23 cellular contexts compared by ENCODE assay signal in genomic region chr2:205169453-205169852, GRCh38.
DNase-seq lines count a peak whose midpoint lies in the region; ATAC-seq and TF ChIP-seq lines count a peak whose summit lies in the region.
"Had no signal": no experiment of that assay in that cellular context is flagged by ENCODE, and none has a peak within 500 bp of the region (broad histone marks: within the 10 kb centered on the region; RNA-seq: fewer than 3 reads in every experiment).

No MANE protein-coding gene starts in this region.

- H3K36me3 ChIP-seq in BLaER1: no peaks in the 10 kb centered on the region
- H3K36me3 ChIP-seq: SJSA1 had no signal

- no peak for TF ChIP-seq CTCF in GM10266 (IDR thresholded peaks at IDR 0.05; ENCODE audit: control insufficient read depth, insufficient read depth, low read depth, missing control alignments)

- H3K4me1 ChIP-seq in BLaER1: peaks cover 8% of the 10 kb centered on the region
- H3K4me1 ChIP-seq: SJSA1 had no signal

- H3K9ac ChIP-seq in BLaER1: no peak overlapping the region

- no peak overlapping the region for H3K27ac ChIP-seq in BLaER1
- H3K27ac ChIP-seq: SJSA1 had no signal

- no peak for ATAC-seq in SK-N-SH treated with all-trans-retinoic acid at 6 μM for 48 hours
- ATAC-seq: CD8-positive, alpha-beta T cell; Right ventricle myocardium inferior had no signal

- H4K20me1 ChIP-seq in BLaER1: no peaks in the 10 kb centered on the region

- DNase-seq in A172 (ENCODE audit: low spot score): peak; percentile 12
- peak; percentile 36 for DNase-seq in dermis blood vessel endothelial cell
- peak; percentile 17 to 47 for DNase-seq in lung microvascular endothelial cell (ENCODE audit: low read depth in 2 of 2)
- no peak for DNase-seq in GM10266 (ENCODE audit: extremely low spot score)
- no peak for DNase-seq in NCI-H524 treated with DMSO at 0.1 percent for 48 hours (lab: John Stamatoyannopoulos, UW)
- DNase-seq in NCI-H510A treated with DMSO at 0.1 percent for 48 hours (lab: John Stamatoyannopoulos, UW): no peak
- DNase-seq: ACHN, C1 segment of cervical spinal cord, GDM1, H7, MM.1S, NCI-H1048, NCI-H1417 treated with DMSO at 0.1 percent for 48 hours, NCI-H187, NCI-H2107, NCI-H2227 treated with DMSO at 0.1 percent for 48 hours, NCI-H510A, OCI-M1 had no signal

- H3K4me3 ChIP-seq in BLaER1: no peak overlapping the region
- H3K4me3 ChIP-seq: SJSA1 had no signal

- H3K4me2 ChIP-seq in BLaER1: peak overlapping the region; percentile 43

- 0 out of 2 replicates have a peak, but pooled peaks cover 4% of the 10 kb centered on the region for H3K9me3 ChIP-seq in BLaER1
- H3K9me3 ChIP-seq: SJSA1 had no signal

- no peaks in the 10 kb centered on the region for H3K27me3 ChIP-seq in BLaER1
- H3K27me3 ChIP-seq: SJSA1 had no signal

TF ChIP-seq in SK-N-SH treated with all-trans-retinoic acid at 6 μM for 48 hours, 23 proteins besides CTCF, POLR2A, EP300 and RAD21:
- TF ChIP-seq GLIS3 (CRISPR knock-in tag; IDR thresholded peaks at IDR 0.05): no peak
- no peak for TF ChIP-seq ISL1 (CRISPR knock-in tag; IDR thresholded peaks at IDR 0.05)
- TF ChIP-seq POU6F1 (CRISPR knock-in tag; IDR thresholded peaks at IDR 0.05; ENCODE audit: borderline replicate concordance, low read depth): no peak
- TF ChIP-seq SNAI2 (CRISPR knock-in tag; IDR thresholded peaks at IDR 0.05): no peak
- TF ChIP-seq PPARA (CRISPR knock-in tag; IDR thresholded peaks at IDR 0.05; ENCODE audit: borderline replicate concordance): no peak
- TF ChIP-seq ESRRG (CRISPR knock-in tag; IDR thresholded peaks at IDR 0.05): no peak

Comparison
In these comparisons a context has a peak if more than half of its experiments do, and no peak if none do; other contexts are left out.
1. DNase-seq: peak in A172 (single experiment), dermis blood vessel endothelial cell (single experiment) and lung microvascular endothelial cell (2 of 2); none in GM10266 (single experiment), NCI-H524 treated with DMSO at 0.1 percent for 48 hours (single experiment) and NCI-H510A treated with DMSO at 0.1 percent for 48 hours (single experiment).